25 cellular contexts compared by ENCODE assay signal in the genomic region with DNA sequence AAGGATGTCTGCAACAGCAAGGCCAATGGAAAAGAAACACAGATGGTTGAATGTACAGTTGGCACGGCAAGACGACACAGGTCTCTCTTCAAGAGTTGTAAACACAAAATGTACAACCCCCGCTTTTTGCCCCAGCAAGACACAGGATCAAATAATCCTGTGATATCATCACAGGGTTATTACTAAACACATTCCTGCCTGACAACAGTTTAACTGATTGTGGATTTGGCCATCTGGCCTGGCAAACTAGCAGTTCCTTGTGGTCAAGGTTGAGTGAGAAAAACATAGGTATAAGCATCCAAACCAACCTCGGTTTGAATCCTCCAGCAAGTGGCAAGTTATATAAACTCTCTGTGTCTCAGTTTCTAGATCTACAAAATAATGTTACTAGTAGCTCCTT. TPM values are rescaled to one million over a fixed set of nuclear protein-coding genes. Genes with fewer than 3 reads are reported as not detected.
"Had no signal": no experiment of that assay in that cellular context is flagged by ENCODE, and none has a peak within 500 bp of the region (broad histone marks: within the 10 kb centered on the region; RNA-seq: fewer than 3 reads in every experiment).

No MANE protein-coding gene starts in this region.

- H3K4me1 Mint-ChIP-seq: activated CD8-positive, alpha-beta memory T cell treated with anti-CD3 and anti-CD28 coated beads, Interleukin-2, amount 10 ng/mL, durations not matched to agents 7 days and 5 days; activated naive CD8-positive, alpha-beta T cell treated with anti-CD3 and anti-CD28 coated beads for 36 hours had no signal

- H3K4me3 ChIP-seq: gastrocnemius medialis, heart right ventricle, psoas muscle, sigmoid colon, spleen, tibial artery had no signal

- H3K27me3 Mint-ChIP-seq: activated CD4-positive, alpha-beta memory T cell treated with anti-CD3 and anti-CD28 coated beads for 36 hours; activated CD8-positive, alpha-beta memory T cell treated with anti-CD3 and anti-CD28 coated beads, Interleukin-2, amount 10 ng/mL, durations not matched to agents 7 days and 5 days; activated naive CD8-positive, alpha-beta T cell treated with anti-CD3 and anti-CD28 coated beads for 36 hours; brain; naive thymus-derived CD8-positive, alpha-beta T cell had no signal

- H3K27ac Mint-ChIP-seq: activated CD4-positive, alpha-beta memory T cell treated with anti-CD3 and anti-CD28 coated beads for 36 hours; activated CD8-positive, alpha-beta memory T cell treated with anti-CD3 and anti-CD28 coated beads, Interleukin-2, amount 10 ng/mL, durations not matched to agents 7 days and 5 days; activated naive CD8-positive, alpha-beta T cell treated with anti-CD3 and anti-CD28 coated beads for 36 hours; naive thymus-derived CD8-positive, alpha-beta T cell had no signal

- ATAC-seq: activated CD8-positive, alpha-beta memory T cell treated with anti-CD3 and anti-CD28 coated beads, Interleukin-2, amount 10 ng/mL, durations not matched to agents 7 days and 5 days; gastrocnemius medialis; heart right ventricle; naive thymus-derived CD8-positive, alpha-beta T cell; psoas muscle had no signal

- H3K4me1 ChIP-seq: psoas muscle, spleen had no signal

- H3K9me3 Mint-ChIP-seq: activated CD4-positive, alpha-beta memory T cell treated with anti-CD3 and anti-CD28 coated beads for 36 hours; activated naive CD8-positive, alpha-beta T cell treated with anti-CD3 and anti-CD28 coated beads for 36 hours; brain; naive thymus-derived CD8-positive, alpha-beta T cell had no signal

- DNase-seq: activated CD4-positive, alpha-beta memory T cell treated with anti-CD3 and anti-CD28 coated beads for 36 hours; activated CD8-positive, alpha-beta memory T cell treated with anti-CD3 and anti-CD28 coated beads, Interleukin-2, amount 10 ng/mL, durations not matched to agents 7 days and 5 days; activated naive CD8-positive, alpha-beta T cell treated with anti-CD3 and anti-CD28 coated beads for 36 hours; amygdala; caudate nucleus; gastrocnemius medialis; heart right ventricle; naive thymus-derived CD8-positive, alpha-beta T cell; psoas muscle; sigmoid colon; spleen; stimulated activated naive CD4-positive, alpha-beta T cell; SW 1271; T-helper 2 cell; tibial artery had no signal

- H3K4me3 Mint-ChIP-seq: activated CD4-positive, alpha-beta memory T cell treated with anti-CD3 and anti-CD28 coated beads for 36 hours; activated CD8-positive, alpha-beta memory T cell treated with anti-CD3 and anti-CD28 coated beads, Interleukin-2, amount 10 ng/mL, durations not matched to agents 7 days and 5 days; activated naive CD8-positive, alpha-beta T cell treated with anti-CD3 and anti-CD28 coated beads for 36 hours; brain; naive thymus-derived CD8-positive, alpha-beta T cell had no signal

- H3K27ac ChIP-seq: gastrocnemius medialis, heart right ventricle, psoas muscle, spleen, tibial artery, VCaP had no signal

- H3K9me3 ChIP-seq: gastrocnemius medialis, heart right ventricle, psoas muscle, sigmoid colon, spleen, tibial artery had no signal

- FAIRE-seq: urothelium cell line had no signal

- H3K27me3 ChIP-seq: gastrocnemius medialis, heart right ventricle, sigmoid colon, spleen, tibial artery had no signal

RNA-seq across cellular contexts. Expression of a gene that starts 32.5 kb away (rescaled TPM):
- total RNA-seq: activated CD4-positive, alpha-beta memory T cell treated with anti-CD3 and anti-CD28 coated beads for 36 hours; activated CD8-positive, alpha-beta memory T cell treated with anti-CD3 and anti-CD28 coated beads, Interleukin-2, amount 10 ng/mL, durations not matched to agents 7 days and 5 days; activated naive CD8-positive, alpha-beta T cell treated with anti-CD3 and anti-CD28 coated beads for 36 hours; dermis microvascular lymphatic vessel endothelial cell; epithelial cell of proximal tubule; fibroblast of lung; gastrocnemius medialis; heart right ventricle; lower leg skin; mesenteric fat pad; naive thymus-derived CD8-positive, alpha-beta T cell; osteocyte; psoas muscle; sigmoid colon; spleen; subcutaneous adipose tissue had no signal
- polyA plus RNA-seq: fibroblast of lung; heart right ventricle; naive thymus-derived CD8-positive, alpha-beta T cell; psoas muscle; sigmoid colon; spleen had no signal

RNA-seq across cellular contexts. Expression of a gene that starts 41.2 kb away (rescaled TPM):
- total RNA-seq: activated CD4-positive, alpha-beta memory T cell treated with anti-CD3 and anti-CD28 coated beads for 36 hours; dermis microvascular lymphatic vessel endothelial cell; epithelial cell of proximal tubule; fibroblast of lung; gastrocnemius medialis; lower leg skin; sigmoid colon; subcutaneous adipose tissue had no signal
- polyA plus RNA-seq: fibroblast of lung; heart right ventricle; naive thymus-derived CD8-positive, alpha-beta T cell; psoas muscle; sigmoid colon; spleen had no signal

RNA-seq across cellular contexts. Expression of a gene that starts 52.0 kb away (rescaled TPM):
- total RNA-seq: activated naive CD8-positive, alpha-beta T cell treated with anti-CD3 and anti-CD28 coated beads for 36 hours; dermis microvascular lymphatic vessel endothelial cell; epithelial cell of proximal tubule had no signal
